8 cellular contexts compared by ENCODE assay signal in genomic region chr17:42422958-42423712, GRCh38. TPM values are rescaled to one million over a fixed set of nuclear protein-coding genes. Genes with fewer than 3 reads are reported as not detected.
DNase-seq lines count a peak whose midpoint lies in the region; ATAC-seq and TF ChIP-seq lines count a peak whose summit lies in the region.

Gene CAVIN1, minus strand, starts transcription at chr17:42423256. Its CDS starts 159 bp downstream, at chr17:42423097.

- peak within 1 kb of the TSS; percentile 79 to 100 (median 96) for H3K4me3 ChIP-seq in heart right ventricle

- no peaks in the 10 kb centered on the region for H3K9me3 Mint-ChIP-seq in activated CD4-positive, alpha-beta T cell treated with anti-CD3 and anti-CD28 coated beads, Interleukin-2, amount 10 ng/mL, durations not matched to agents 7 days and 5 days

- CTCF ChIA-PET in activated CD4-positive, alpha-beta T cell treated with anti-CD3 and anti-CD28 coated beads, Interleukin-2, amount 10 ng/mL, durations not matched to agents 7 days and 5 days (lab: Charles Lee) = interaction anchor here (0.6 to 2.2 kb wide), 13 partner anchors 9 to 236 kb away, joined by 3 to 12 read pairs (median 5); no protein-coding TSS in a partner anchor

- DNase-seq in activated CD4-positive, alpha-beta T cell treated with anti-CD3 and anti-CD28 coated beads, Interleukin-2, amount 10 ng/mL, durations not matched to agents 7 days and 5 days = peak; percentile 21
- DNase-seq in activated CD4-positive, alpha-beta T cell treated with anti-CD3 and anti-CD28 coated beads, Interleukin-2, amount 50 U/mL, for 4 hours = no peak
- DNase-seq in NCI-H446 (lab: John Stamatoyannopoulos, UW) = peak; percentile 91 to 94
- peak; percentile 100 for DNase-seq in astrocyte of the hippocampus (ENCODE audit: low read depth, low spot score)
- peak; percentile 100 for DNase-seq in heart right ventricle
- DNase-seq in occipital lobe (lab: John Stamatoyannopoulos, UW) = peak; percentile 80

- H3K27me3 ChIP-seq in heart right ventricle = peaks cover 0 to 54% (median 0%) of the 10 kb centered on the region in 7 donors

- 1% methylated on average over 57 to 58 of the region's 58 CpGs for WGBS in heart right ventricle, 2 donors

- intact Hi-C loops in heart right ventricle (cut with DNase I) = loop anchor here in 8 of 10 donors (2.0 to 10.0 kb wide), 6 partner anchors 16 to 254 kb away; partner anchors contain the start of genes ATP6V0A1 (in 5 of the 8) and PLEKHH3 (in 1 of the 8)

- peaks cover 6 to 64% (median 39%) of the 10 kb centered on the region in 9 donors for H3K4me1 ChIP-seq in heart right ventricle

- peaks cover 19% of the 10 kb centered on the region for H3K4me1 Mint-ChIP-seq in activated CD4-positive, alpha-beta T cell treated with anti-CD3 and anti-CD28 coated beads, Interleukin-2, amount 10 ng/mL, durations not matched to agents 7 days and 5 days

- H3K4me3 Mint-ChIP-seq in activated CD4-positive, alpha-beta T cell treated with anti-CD3 and anti-CD28 coated beads, Interleukin-2, amount 10 ng/mL, durations not matched to agents 7 days and 5 days = peak within 1 kb of the TSS; percentile 67

- no peak within 1 kb of the TSS for H3K27ac Mint-ChIP-seq in activated CD4-positive, alpha-beta T cell treated with anti-CD3 and anti-CD28 coated beads, Interleukin-2, amount 10 ng/mL, durations not matched to agents 7 days and 5 days

- POLR2A ChIA-PET in activated CD4-positive, alpha-beta T cell treated with anti-CD3 and anti-CD28 coated beads, Interleukin-2, amount 10 ng/mL, durations not matched to agents 7 days and 5 days (lab: Charles Lee) = interaction anchor here (0.6 to 0.9 kb wide), 2 partner anchors 81 to 95 kb away, joined by 3 to 5 read pairs; no protein-coding TSS in a partner anchor

- ATAC-seq in heart right ventricle (peak; percentile 91 to 96 (median 92)), HG02571 (IDR thresholded peaks at IDR 0.05; ENCODE audit: unreplicated experiment) (no peak), HG03025 (IDR thresholded peaks at IDR 0.05; ENCODE audit: low FRiP score, unreplicated experiment) (no peak)

- H3K9me3 ChIP-seq in heart right ventricle = no peaks in the 10 kb centered on the region

- peak in 2 of 9 donors; percentile 19 to 21 for TF ChIP-seq CTCF in heart right ventricle (IDR thresholded peaks at IDR 0.05)

- H3K27ac ChIP-seq in heart right ventricle = peak within 1 kb of the TSS; percentile 95 to 100 (median 99)

- no peaks in the 10 kb centered on the region for H3K36me3 Mint-ChIP-seq in activated CD4-positive, alpha-beta T cell treated with anti-CD3 and anti-CD28 coated beads, Interleukin-2, amount 10 ng/mL, durations not matched to agents 7 days and 5 days (ENCODE audit: low read depth)

- peaks cover 54% of the 10 kb centered on the region for H3K27me3 Mint-ChIP-seq in activated CD4-positive, alpha-beta T cell treated with anti-CD3 and anti-CD28 coated beads, Interleukin-2, amount 10 ng/mL, durations not matched to agents 7 days and 5 days

- H3K36me3 ChIP-seq in heart right ventricle = peaks cover 0 to 8% (median 0%) of the 10 kb centered on the region in 9 donors

RNA-seq across cellular contexts. Expression of gene CAVIN1, which starts in this region (rescaled TPM):
- total RNA-seq in activated CD4-positive, alpha-beta T cell treated with anti-CD3 and anti-CD28 coated beads, Interleukin-2, amount 10 ng/mL, durations not matched to agents 7 days and 5 days = 1 to 10 TPM; 1.5 to 1.6 TPM
- total RNA-seq in heart right ventricle (100 to 1,000 TPM; 176 to 300 (median 241) TPM), occipital lobe (7.8 TPM)
- 100 to 1,000 TPM; 131 to 198 TPM for polyA plus RNA-seq in heart right ventricle

Comparison
In these comparisons a context has a peak if more than half of its experiments do, and no peak if none do; other contexts are left out.
1. RNA of gene CAVIN1 (total RNA-seq): 176 to 300 TPM in heart right ventricle; 7.8 TPM in occipital lobe (single experiment) and 1.5 to 1.6 TPM in activated CD4-positive, alpha-beta T cell treated with anti-CD3 and anti-CD28 coated beads, Interleukin-2, amount 10 ng/mL, durations not matched to agents 7 days and 5 days; every median in the first group is over 10 times any median in the second.
2. DNase-seq: peak in activated CD4-positive, alpha-beta T cell treated with anti-CD3 and anti-CD28 coated beads, Interleukin-2, amount 10 ng/mL, durations not matched to agents 7 days and 5 days (single experiment), NCI-H446 (2 of 2), astrocyte of the hippocampus (single experiment), heart right ventricle (2 of 2) and occipital lobe (single experiment); none in activated CD4-positive, alpha-beta T cell treated with anti-CD3 and anti-CD28 coated beads, Interleukin-2, amount 50 U/mL, for 4 hours (0 of 2).
3. ATAC-seq: peak in heart right ventricle (8 of 8); none in HG02571 (single experiment) and HG03025 (single experiment).